In genomic region chr11:71450507-71450906, GRCh38 we compare ENCODE assay signal across 14 cellular contexts. TPM values are rescaled to one million over a fixed set of nuclear protein-coding genes. Genes with fewer than 3 reads are reported as not detected.
DNase-seq lines count a peak whose midpoint lies in the region; ATAC-seq, FAIRE-seq and TF ChIP-seq lines count a peak whose summit lies in the region.
"Had no signal": no experiment of that assay in that cellular context is flagged by ENCODE, and none has a peak within 500 bp of the region (broad histone marks: within the 10 kb centered on the region; RNA-seq: fewer than 3 reads in every experiment).

No MANE protein-coding gene starts in this region.

- no peaks in the 10 kb centered on the region for H3K27me3 Mint-ChIP-seq in CD8-positive, alpha-beta memory T cell

- H3K36me3 Mint-ChIP-seq in CD8-positive, alpha-beta memory T cell: peaks cover 4 to 41% (median 6%) of the 10 kb centered on the region in 3 donors

- no TSS peak for BruUV-seq in OCI-LY7 (replicated peaks; lab: Mats Ljungman, UMichigan)

- no peaks in the 10 kb centered on the region for H3K27me3 ChIP-seq in CD8-positive, alpha-beta memory T cell (ENCODE audit: insufficient read depth, low read length, poor library complexity, severe bottlenecking)
- no peaks in the 10 kb centered on the region for H3K27me3 ChIP-seq in body of pancreas
- H3K27me3 ChIP-seq in small intestine (ENCODE audit: control insufficient read depth in 2 of 2, insufficient read depth in 2 of 2, low read length in 2 of 2): no peaks in the 10 kb centered on the region
- no peaks in the 10 kb centered on the region for H3K27me3 ChIP-seq in ovary
- H3K27me3 ChIP-seq: vagina had no signal

- H3K4me3 ChIP-seq in CD8-positive, alpha-beta memory T cell (ENCODE audit: low read length): no peak overlapping the region
- H3K4me3 ChIP-seq in OCI-LY7 (ENCODE audit: low read depth, low read length, poor library complexity, severe bottlenecking) (no peak overlapping the region), body of pancreas (no peak overlapping the region), small intestine (ENCODE audit: low read depth in 1 of 2, low read length in 2 of 2) (no peak overlapping the region), ovary (no peak overlapping the region)
- H3K4me3 ChIP-seq: vagina had no signal

- no peak for TF ChIP-seq CTCF in OCI-LY7 (conservative IDR thresholded peaks at IDR 0.05; ENCODE audit: low read length)
- no peak for TF ChIP-seq CTCF in body of pancreas (IDR thresholded peaks at IDR 0.05)
- no peak for TF ChIP-seq CTCF in ovary (IDR thresholded peaks at IDR 0.05)

- H3K79me2 ChIP-seq in OCI-LY7 (ENCODE audit: insufficient read depth, low read depth, low read length): peaks cover 37% of the 10 kb centered on the region; the same call in 1 of the 2 replicates

- H3K4me2 ChIP-seq in OCI-LY7 (ENCODE audit: low read length): peak overlapping the region; percentile 96

- TF ChIP-seq EP300 in ovary (IDR thresholded peaks at IDR 0.05): no peak

- ATAC-seq in body of pancreas: no peak
- ATAC-seq: left cardiac atrium had no signal

- no peak for FAIRE-seq in small intestine (lab: Jason Lieb, UNC)
- FAIRE-seq: G401.6 had no signal

- no peak for TF ChIP-seq POLR2A in body of pancreas (IDR thresholded peaks at IDR 0.05)
- no peak for TF ChIP-seq POLR2A in ovary (IDR thresholded peaks at IDR 0.05)

- peak overlapping the region; percentile 52 to 99 (median 97) for H3K27ac Mint-ChIP-seq in CD8-positive, alpha-beta memory T cell

- H3K9me3 Mint-ChIP-seq in CD8-positive, alpha-beta memory T cell: peaks cover 0 to 2% (median 0%) of the 10 kb centered on the region in 5 donors

- no peak for DNase-seq in CD8-positive, alpha-beta memory T cell
- DNase-seq in OCI-LY7 (ENCODE audit: low spot score): no peak
- DNase-seq in body of pancreas: no peak
- peak; percentile 47 for DNase-seq in small intestine
- DNase-seq in islet precursor cell: no peak
- no peak for DNase-seq in germinal center (ENCODE audit: low spot score)
- no peak for DNase-seq in ovary
- DNase-seq: left cardiac atrium; NCI-H1092 treated with DMSO at 0.1 percent for 48 hours; NCI-H2227 treated with DMSO at 0.1 percent for 48 hours; stimulated activated CD4-positive, alpha-beta T cell treated with anti-CD3 and anti-CD28 coated beads, Interleukin-4, amount 100 ng/mL, for 1 hour; T-helper 9 cell had no signal

- no peaks in the 10 kb centered on the region for H3K9me2 ChIP-seq in OCI-LY7 (ENCODE audit: insufficient read depth, low read length)

- H3K4me1 Mint-ChIP-seq in CD8-positive, alpha-beta memory T cell: peaks cover 58 to 75% (median 70%) of the 10 kb centered on the region in 3 donors

- no peak overlapping the region for H2AFZ ChIP-seq in OCI-LY7 (ENCODE audit: low read length)

- no peaks in the 10 kb centered on the region for H4K20me1 ChIP-seq in OCI-LY7 (ENCODE audit: insufficient read depth, low read length)

- WGBS in body of pancreas, 2 donors: 48 to 49% methylated on average over 2 of the region's 2 CpGs
- 38 to 54% (median 47%) methylated on average over 2 of the region's 2 CpGs for WGBS in small intestine, 3 donors
- WGBS in ovary, 3 donors: 55 to 65% (median 62%) methylated on average over 2 of the region's 2 CpGs

- intact Hi-C loops in OCI-LY7 (cut with micrococcal nuclease; ENCODE audit: unreplicated experiment) (no loop called here), body of pancreas (cut with DNase I) (no loop called here), ovary (cut with DNase I) (no loop called here)

- no peaks in the 10 kb centered on the region for H3K9me3 ChIP-seq in CD8-positive, alpha-beta memory T cell (ENCODE audit: low read length)
- H3K9me3 ChIP-seq in OCI-LY7 (ENCODE audit: low read length) (peaks cover 12% of the 10 kb centered on the region), body of pancreas (no peaks in the 10 kb centered on the region), small intestine (ENCODE audit: control insufficient read depth, low read depth) (no peaks in the 10 kb centered on the region), ovary (no peaks in the 10 kb centered on the region)
- H3K9me3 ChIP-seq: vagina had no signal

- H3K4me1 ChIP-seq in CD8-positive, alpha-beta memory T cell (ENCODE audit: insufficient read depth, low read length): peaks cover 50% of the 10 kb centered on the region
- H3K4me1 ChIP-seq in OCI-LY7 (ENCODE audit: insufficient read depth, low read length, poor library complexity, severe bottlenecking): peaks cover 51% of the 10 kb centered on the region
- peaks cover 58% of the 10 kb centered on the region for H3K4me1 ChIP-seq in body of pancreas
- peaks cover 2 to 4% of the 10 kb centered on the region in 2 donors for H3K4me1 ChIP-seq in small intestine (ENCODE audit: control insufficient read depth in 2 of 2, insufficient read depth in 1 of 2, low read depth in 1 of 2, low read length in 1 of 2)
- peaks cover 3% of the 10 kb centered on the region for H3K4me1 ChIP-seq in ovary (ENCODE audit: insufficient read depth)

- CTCF ChIA-PET in CD8-positive, alpha-beta memory T cell (lab: Charles Lee): no interaction called here
- CTCF ChIA-PET in OCI-LY7 (lab: Charles Lee; ENCODE audit: unreplicated experiment): no interaction called here

- H3K27ac ChIP-seq in CD8-positive, alpha-beta memory T cell (ENCODE audit: low read depth, low read length): no peak overlapping the region
- H3K27ac ChIP-seq in OCI-LY7 (ENCODE audit: low read depth, low read length, poor library complexity, severe bottlenecking): no peak overlapping the region
- H3K27ac ChIP-seq in body of pancreas: peak overlapping the region in 3 of 4 donors; percentile 53 to 81 (median 74)
- H3K27ac ChIP-seq in small intestine (ENCODE audit: low read depth in 1 of 2, low read length in 1 of 2): no peak overlapping the region
- no peak overlapping the region for H3K27ac ChIP-seq in ovary
- H3K27ac ChIP-seq: vagina had no signal

- peaks cover 6% of the 10 kb centered on the region for H3K36me3 ChIP-seq in CD8-positive, alpha-beta memory T cell (ENCODE audit: insufficient read depth, low read length)
- H3K36me3 ChIP-seq in OCI-LY7 (ENCODE audit: insufficient read depth, low read length): peaks cover 26% of the 10 kb centered on the region
- H3K36me3 ChIP-seq in body of pancreas (replicated peaks in 1 of 2; ENCODE audit: insufficient read depth in 1 of 2, low read depth in 2 of 2): no peaks in the 10 kb centered on the region
- peaks cover 0 to 2% of the 10 kb centered on the region in 2 donors for H3K36me3 ChIP-seq in small intestine (ENCODE audit: control insufficient read depth in 2 of 2, insufficient read depth in 2 of 2, low read length in 2 of 2)
- H3K36me3 ChIP-seq in ovary: no peaks in the 10 kb centered on the region

- H3K4me3 Mint-ChIP-seq in CD8-positive, alpha-beta memory T cell: peak overlapping the region in 4 of 7 donors; percentile 8 to 96 (median 78)

- POLR2A ChIA-PET in CD8-positive, alpha-beta memory T cell (lab: Charles Lee): no interaction called here
- POLR2A ChIA-PET in OCI-LY7 (lab: Charles Lee): interaction anchor here (1.2 kb wide), 1 partner anchor 21 kb away, joined by 3 read pairs; no protein-coding TSS in a partner anchor

RNA-seq across cellular contexts. Expression of gene DHCR7, which starts 2.3 kb away (rescaled TPM):
- 10 to 100 TPM; 41.5 to 42.8 TPM for total RNA-seq in CD8-positive, alpha-beta memory T cell
- 19.6 TPM for polyA plus RNA-seq in CD8-positive, alpha-beta memory T cell
- 25.8 and 33.4 TPM in 2 replicates for total RNA-seq in OCI-LY7 (2014; rRNA removed; shearing (Covaris generic))
- total RNA-seq in OCI-LY7 (2022) (88.5 and 110 TPM in 2 replicates), body of pancreas (10 to 100 TPM; 15.8 to 16.2 TPM), ovary (100 to 1,000 TPM in 2 of 7 donors, 10 to 100 TPM in 5; 29.3 to 264 (median 51.1) TPM)
- polyA plus RNA-seq in small intestine (10 to 100 TPM; 11.6 to 50.5 (median 13.2) TPM), ovary (10 to 100 TPM; 25.3 to 61.0 TPM)

RNA-seq across cellular contexts. Expression of gene NADSYN1, which starts 2.5 kb away (rescaled TPM):
- 10 to 100 TPM; 60.3 to 62.5 TPM for total RNA-seq in CD8-positive, alpha-beta memory T cell
- polyA plus RNA-seq in CD8-positive, alpha-beta memory T cell: 43.6 TPM
- total RNA-seq in OCI-LY7 (2014; rRNA removed; shearing (Covaris generic)): 70.9 and 85.3 TPM in 2 replicates
- total RNA-seq in OCI-LY7 (2022) (121 and 122 TPM in 2 replicates), body of pancreas (10 to 100 TPM; 45.7 to 71.2 TPM), ovary (10 to 100 TPM; 30.8 to 69.0 (median 53.0) TPM)
- polyA plus RNA-seq in small intestine (100 to 1,000 TPM in 2 of 3 donors, 10 to 100 TPM in 1; 85.7 to 210 (median 108) TPM), ovary (10 to 100 TPM; 33.6 to 40.6 TPM)

Comparison
In these comparisons a context has a peak if more than half of its experiments do, and no peak if none do; other contexts are left out.
1. H3K27ac ChIP-seq: peak in body of pancreas (3 of 4); none in CD8-positive, alpha-beta memory T cell (single experiment), OCI-LY7 (single experiment), small intestine (0 of 2) and ovary (0 of 2).